In genomic region chr6:43302126-43302525, GRCh38 we compare ENCODE assay signal across 1 cellular context.
TF ChIP-seq lines count a peak whose summit lies in the region.

No MANE protein-coding gene starts in this region.

TF ChIP-seq in H1, 55 proteins besides CTCF, POLR2A, EP300 and RAD21:
- TF ChIP-seq TAF1 (IDR thresholded peaks at IDR 0.05; ENCODE audit: low read depth, low read length) (no peak), E2F6 (IDR thresholded peaks at IDR 0.05) (no peak), SIRT6 (IDR thresholded peaks at IDR 0.05; ENCODE audit: low read length) (no peak)
